9 cellular contexts compared by ENCODE assay signal in genomic region chr3:45915518-45916231, GRCh38. TPM values are rescaled to one million over a fixed set of nuclear protein-coding genes. Genes with fewer than 3 reads are reported as not detected.
DNase-seq lines count a peak whose midpoint lies in the region; ATAC-seq, FAIRE-seq and TF ChIP-seq lines count a peak whose summit lies in the region.
"Had no signal": no experiment of that assay in that cellular context is flagged by ENCODE, and none has a peak within 500 bp of the region (broad histone marks: within the 10 kb centered on the region; RNA-seq: fewer than 3 reads in every experiment).

No MANE protein-coding gene starts in this region.

- peaks cover 28% of the 10 kb centered on the region for H3K36me3 Mint-ChIP-seq in activated T-helper 2 cell treated with anti-CD3 and anti-CD28 coated beads, Interferon-gamma antibody, Interleukin-2, Interleukin-4, amounts not matched to agents 10 μg/mL and 5 μg/mL and 100 μg/mL, durations not matched to agents 14 hours and 24 hours and 36 hours (ENCODE audit: low read depth)
- H3K36me3 Mint-ChIP-seq in mesothelial cell of epicardium: peaks cover 4% of the 10 kb centered on the region

- H3K27me3 ChIP-seq in colonic mucosa: no peaks in the 10 kb centered on the region

- peak; percentile 85 for DNase-seq in GM18507 (ENCODE audit: extremely low spot score, insufficient read length, low read depth)
- DNase-seq in NCI-H524 (lab: John Stamatoyannopoulos, UW): peak; percentile 71 to 83
- peak; percentile 68 for DNase-seq in activated T-helper 2 cell treated with anti-CD3 and anti-CD28 coated beads, Interferon-gamma antibody, Interleukin-2, Interleukin-4, amounts not matched to agents 10 μg/mL and 5 μg/mL and 100 μg/mL, durations not matched to agents 14 hours and 24 hours and 36 hours (ENCODE audit: low spot score)
- DNase-seq in kidney tubule cell (ENCODE audit: low spot score): peak; percentile 61
- peak; percentile 68 to 77 for DNase-seq in stimulated activated CD8-positive, alpha-beta memory T cell treated with anti-CD3 and anti-CD28 coated beads, Interleukin-2, amount 100 ng/mL, for 48 hours (ENCODE audit: low read depth in 2 of 2)
- DNase-seq in mesothelial cell of epicardium (ENCODE audit: low spot score in 2 of 2, unreplicated experiment in 2 of 2): no peak
- no peak for DNase-seq in colonic mucosa

- peak overlapping the region in 1 of 2 donors; percentile 13 for H3K9ac ChIP-seq in colonic mucosa (ENCODE audit: low read depth in 2 of 2, low read length in 2 of 2)

- intact Hi-C loops in activated T-helper 2 cell treated with anti-CD3 and anti-CD28 coated beads, Interferon-gamma antibody, Interleukin-2, Interleukin-4, amounts not matched to agents 10 μg/mL and 5 μg/mL and 100 μg/mL, durations not matched to agents 14 hours and 24 hours and 36 hours (cut with micrococcal nuclease): loop anchor here (1.0 to 5.0 kb wide), 5 partner anchors 28 to 457 kb away; partner anchors contain the start of genes CCR5, CXCR6 and LZTFL1
- intact Hi-C loops in colonic mucosa (cut with DNase I): no loop called here

- TF ChIP-seq CTCF in mesothelial cell of epicardium (IDR thresholded peaks at IDR 0.05; ENCODE audit: unreplicated experiment) (no peak), colonic mucosa (IDR thresholded peaks at IDR 0.05) (no peak)

- peak; percentile 91 for ATAC-seq in HG02623 (IDR thresholded peaks at IDR 0.05; ENCODE audit: unreplicated experiment)

- no peaks in the 10 kb centered on the region for H3K36me3 ChIP-seq in colonic mucosa

- H3K9me3 Mint-ChIP-seq in activated T-helper 2 cell treated with anti-CD3 and anti-CD28 coated beads, Interferon-gamma antibody, Interleukin-2, Interleukin-4, amounts not matched to agents 10 μg/mL and 5 μg/mL and 100 μg/mL, durations not matched to agents 14 hours and 24 hours and 36 hours: no peaks in the 10 kb centered on the region
- no peaks in the 10 kb centered on the region for H3K9me3 Mint-ChIP-seq in mesothelial cell of epicardium

- peaks cover 38% of the 10 kb centered on the region for H3K27me3 Mint-ChIP-seq in activated T-helper 2 cell treated with anti-CD3 and anti-CD28 coated beads, Interferon-gamma antibody, Interleukin-2, Interleukin-4, amounts not matched to agents 10 μg/mL and 5 μg/mL and 100 μg/mL, durations not matched to agents 14 hours and 24 hours and 36 hours (ENCODE audit: low read depth)
- H3K27me3 Mint-ChIP-seq in mesothelial cell of epicardium (ENCODE audit: low read depth): no peaks in the 10 kb centered on the region

- no peaks in the 10 kb centered on the region for H3K4me1 ChIP-seq in colonic mucosa

- no peak overlapping the region for H3K27ac ChIP-seq in colonic mucosa

- H3K4me3 ChIP-seq in colonic mucosa: no peak overlapping the region

- H3K9me3 ChIP-seq in colonic mucosa: no peaks in the 10 kb centered on the region

- H3K27ac Mint-ChIP-seq in activated T-helper 2 cell treated with anti-CD3 and anti-CD28 coated beads, Interferon-gamma antibody, Interleukin-2, Interleukin-4, amounts not matched to agents 10 μg/mL and 5 μg/mL and 100 μg/mL, durations not matched to agents 14 hours and 24 hours and 36 hours: peak overlapping the region; percentile 51
- no peak overlapping the region for H3K27ac Mint-ChIP-seq in mesothelial cell of epicardium

- H3K4me1 Mint-ChIP-seq in activated T-helper 2 cell treated with anti-CD3 and anti-CD28 coated beads, Interferon-gamma antibody, Interleukin-2, Interleukin-4, amounts not matched to agents 10 μg/mL and 5 μg/mL and 100 μg/mL, durations not matched to agents 14 hours and 24 hours and 36 hours (ENCODE audit: low read depth): peaks cover 25% of the 10 kb centered on the region
- H3K4me1 Mint-ChIP-seq in mesothelial cell of epicardium: peaks cover 12% of the 10 kb centered on the region

- peak; percentile 99 for FAIRE-seq in GM18507 (lab: Jason Lieb, UNC)
- FAIRE-seq: colon had no signal

- H3K4me3 Mint-ChIP-seq in activated T-helper 2 cell treated with anti-CD3 and anti-CD28 coated beads, Interferon-gamma antibody, Interleukin-2, Interleukin-4, amounts not matched to agents 10 μg/mL and 5 μg/mL and 100 μg/mL, durations not matched to agents 14 hours and 24 hours and 36 hours (ENCODE audit: low read depth): peak overlapping the region; percentile 23
- H3K4me3 Mint-ChIP-seq in mesothelial cell of epicardium: no peak overlapping the region

RNA-seq across cellular contexts. Expression of gene CXCR6, which starts 27.6 kb away (rescaled TPM):
- 9.3 and 10.7 TPM in 2 replicates for total RNA-seq in activated T-helper 2 cell treated with anti-CD3 and anti-CD28 coated beads, Interferon-gamma antibody, Interleukin-2, Interleukin-4, amounts not matched to agents 10 μg/mL and 5 μg/mL and 100 μg/mL, durations not matched to agents 14 hours and 24 hours and 36 hours
- total RNA-seq in mesothelial cell of epicardium (not detected in 3 replicates), colonic mucosa (1 to 10 TPM; 1.0 to 1.6 TPM)

RNA-seq across cellular contexts. Expression of gene CCR9, which starts 29.3 kb away (rescaled TPM):
- not detected in 2 replicates for total RNA-seq in activated T-helper 2 cell treated with anti-CD3 and anti-CD28 coated beads, Interferon-gamma antibody, Interleukin-2, Interleukin-4, amounts not matched to agents 10 μg/mL and 5 μg/mL and 100 μg/mL, durations not matched to agents 14 hours and 24 hours and 36 hours
- total RNA-seq in mesothelial cell of epicardium: not detected in 3 replicates
- total RNA-seq in colonic mucosa: under 1 TPM in 1 of 2 donors, not detected in 1; 0.13 TPM

Comparison
In these comparisons a context has a peak if more than half of its experiments do, and no peak if none do; other contexts are left out.
1. DNase-seq: peak in GM18507 (single experiment), NCI-H524 (2 of 2), activated T-helper 2 cell treated with anti-CD3 and anti-CD28 coated beads, Interferon-gamma antibody, Interleukin-2, Interleukin-4, amounts not matched to agents 10 μg/mL and 5 μg/mL and 100 μg/mL, durations not matched to agents 14 hours and 24 hours and 36 hours (single experiment), kidney tubule cell (single experiment) and stimulated activated CD8-positive, alpha-beta memory T cell treated with anti-CD3 and anti-CD28 coated beads, Interleukin-2, amount 100 ng/mL, for 48 hours (2 of 2); none in mesothelial cell of epicardium (0 of 2) and colonic mucosa (single experiment).